Comparison of ENCODE assay signal across 8 cellular contexts in genomic region chr20:2663364-2663886, GRCh38. TPM values are rescaled to one million over a fixed set of nuclear protein-coding genes. Genes with fewer than 3 reads are reported as not detected.
A peak's percentile ranks its signal among the peaks of the same experiment; 100 is the strongest.
DNase-seq lines count a peak whose midpoint lies in the region; ATAC-seq, FAIRE-seq and TF ChIP-seq lines count a peak whose summit lies in the region.

No MANE protein-coding gene starts in this region.

- H3K4me1 ChIP-seq in kidney (ENCODE audit: control insufficient read depth in 1 of 2, insufficient read depth in 1 of 2, low read depth in 1 of 2, low read length in 2 of 2) (peaks cover 0 to 5% of the 10 kb centered on the region in 2 donors), testis (peaks cover 6% of the 10 kb centered on the region)

- H3K4me3 ChIP-seq in kidney (ENCODE audit: low read length in 2 of 2), result peak overlapping the region; percentile 95 to 96
- peak overlapping the region; percentile 74 to 85 for H3K4me3 ChIP-seq in testis

- ATAC-seq in activated naive CD8-positive, alpha-beta T cell treated with anti-CD3 and anti-CD28 coated beads, Interleukin-2, amount 10 ng/mL, durations not matched to agents 7 days and 5 days (ENCODE audit: low read depth), result no peak
- ATAC-seq in HG02884 (IDR thresholded peaks at IDR 0.05; ENCODE audit: unreplicated experiment), result no peak
- ATAC-seq in HG03342 (IDR thresholded peaks at IDR 0.05; ENCODE audit: unreplicated experiment), result no peak

- H3K36me3 ChIP-seq in kidney (ENCODE audit: control insufficient read depth in 1 of 2, insufficient read depth in 2 of 2, low read length in 2 of 2) (peaks cover 18 to 38% of the 10 kb centered on the region in 2 donors), testis (ENCODE audit: low read depth, missing control alignments) (no peaks in the 10 kb centered on the region)

- H3K27ac ChIP-seq in kidney (ENCODE audit: low read depth in 2 of 2, low read length in 2 of 2), result peak overlapping the region in 1 of 2 donors; percentile 59
- H3K27ac ChIP-seq in testis, result peak overlapping the region in 1 of 2 donors; percentile 80

- H3K36me3 Mint-ChIP-seq in T-helper 1 cell treated with Interleukin-12 subunit alpha and Interleukin-12 subunit beta and Interleukin-4 antibody, amounts not matched to agents 30 μg/mL and 1 μg/mL, for 36 hours (ENCODE audit: low read depth), result peaks cover 32% of the 10 kb centered on the region
- H3K36me3 Mint-ChIP-seq in activated naive CD8-positive, alpha-beta T cell treated with anti-CD3 and anti-CD28 coated beads, Interleukin-2, amount 10 ng/mL, durations not matched to agents 7 days and 5 days, result peaks cover 17% of the 10 kb centered on the region

- POLR2A ChIA-PET in activated naive CD8-positive, alpha-beta T cell treated with anti-CD3 and anti-CD28 coated beads, Interleukin-2, amount 10 ng/mL, durations not matched to agents 7 days and 5 days (lab: Charles Lee), result interaction anchor here (0.8 to 7.3 kb wide), 4 partner anchors 10 to 193 kb away, joined by 3 to 86 read pairs (median 12); partner anchors contain the start of genes NOP56 and SNRPB

- 2 to 3% methylated on average over 12 to 13 of the region's 13 CpGs for WGBS in testis, 2 donors

- H3K27me3 ChIP-seq in testis, result no peaks in the 10 kb centered on the region

- DNase-seq in T-helper 1 cell (no peak), kidney (no peak), testis (no peak), NCI-H226 (no peak)
- DNase-seq in activated naive CD8-positive, alpha-beta T cell treated with anti-CD3 and anti-CD28 coated beads, Interleukin-2, amount 10 ng/mL, durations not matched to agents 7 days and 5 days, result no peak

- no peaks in the 10 kb centered on the region for H3K9me3 Mint-ChIP-seq in T-helper 1 cell treated with Interleukin-12 subunit alpha and Interleukin-12 subunit beta and Interleukin-4 antibody, amounts not matched to agents 30 μg/mL and 1 μg/mL, for 36 hours
- no peaks in the 10 kb centered on the region for H3K9me3 Mint-ChIP-seq in activated naive CD8-positive, alpha-beta T cell treated with anti-CD3 and anti-CD28 coated beads, Interleukin-2, amount 10 ng/mL, durations not matched to agents 7 days and 5 days

- no peak for FAIRE-seq in kidney (lab: Jason Lieb, UNC)

- TF ChIP-seq CTCF in kidney (IDR thresholded peaks at IDR 0.05; ENCODE audit: borderline replicate concordance, extremely low read depth, insufficient read depth) (no peak), testis (IDR thresholded peaks at IDR 0.05) (no peak)

- peak overlapping the region; percentile 91 for H3K4me3 Mint-ChIP-seq in T-helper 1 cell treated with Interleukin-12 subunit alpha and Interleukin-12 subunit beta and Interleukin-4 antibody, amounts not matched to agents 30 μg/mL and 1 μg/mL, for 36 hours
- peak overlapping the region; percentile 93 for H3K4me3 Mint-ChIP-seq in activated naive CD8-positive, alpha-beta T cell treated with anti-CD3 and anti-CD28 coated beads, Interleukin-2, amount 10 ng/mL, durations not matched to agents 7 days and 5 days

- peaks cover 4% of the 10 kb centered on the region for H3K27me3 Mint-ChIP-seq in T-helper 1 cell treated with Interleukin-12 subunit alpha and Interleukin-12 subunit beta and Interleukin-4 antibody, amounts not matched to agents 30 μg/mL and 1 μg/mL, for 36 hours (ENCODE audit: low read depth)
- H3K27me3 Mint-ChIP-seq in activated naive CD8-positive, alpha-beta T cell treated with anti-CD3 and anti-CD28 coated beads, Interleukin-2, amount 10 ng/mL, durations not matched to agents 7 days and 5 days, result peaks cover 2% of the 10 kb centered on the region

- peak overlapping the region; percentile 94 for H3K27ac Mint-ChIP-seq in T-helper 1 cell treated with Interleukin-12 subunit alpha and Interleukin-12 subunit beta and Interleukin-4 antibody, amounts not matched to agents 30 μg/mL and 1 μg/mL, for 36 hours
- peak overlapping the region; percentile 96 for H3K27ac Mint-ChIP-seq in activated naive CD8-positive, alpha-beta T cell treated with anti-CD3 and anti-CD28 coated beads, Interleukin-2, amount 10 ng/mL, durations not matched to agents 7 days and 5 days

- TF ChIP-seq POLR2A in testis (IDR thresholded peaks at IDR 0.05), result no peak

- H3K9me3 ChIP-seq in kidney (ENCODE audit: control insufficient read depth in 1 of 2, low read length in 2 of 2), result no peaks in the 10 kb centered on the region
- no peaks in the 10 kb centered on the region for H3K9me3 ChIP-seq in testis

- intact Hi-C loops in kidney (cut with DNase I) (no loop called here), testis (cut with DNase I; ENCODE audit: low total_unique reads) (no loop called here)

- H3K4me1 Mint-ChIP-seq in T-helper 1 cell treated with Interleukin-12 subunit alpha and Interleukin-12 subunit beta and Interleukin-4 antibody, amounts not matched to agents 30 μg/mL and 1 μg/mL, for 36 hours (ENCODE audit: low read depth), result peaks cover 15% of the 10 kb centered on the region
- H3K4me1 Mint-ChIP-seq in activated naive CD8-positive, alpha-beta T cell treated with anti-CD3 and anti-CD28 coated beads, Interleukin-2, amount 10 ng/mL, durations not matched to agents 7 days and 5 days, result peaks cover 22% of the 10 kb centered on the region

- H3K9ac ChIP-seq in kidney (ENCODE audit: low read length in 2 of 2), result peak overlapping the region; percentile 74 to 99

RNA-seq across cellular contexts. Expression of gene IDH3B, which starts 0.6 kb away (rescaled TPM):
- 10 to 100 TPM; 95.8 to 96.7 TPM for total RNA-seq in activated naive CD8-positive, alpha-beta T cell treated with anti-CD3 and anti-CD28 coated beads, Interleukin-2, amount 10 ng/mL, durations not matched to agents 7 days and 5 days
- 77.3 TPM for total RNA-seq in kidney
- polyA plus RNA-seq in kidney (ENCODE audit: insufficient read depth, low read depth, low replicate concordance), result 134 TPM
- 100 to 1,000 TPM; 105 to 123 TPM for total RNA-seq in testis
- 90.6 TPM for polyA plus RNA-seq in testis (ENCODE audit: insufficient read depth, low read depth, low replicate concordance)

RNA-seq across cellular contexts. Expression of gene NOP56, which starts 11.0 kb away (rescaled TPM):
- total RNA-seq in activated naive CD8-positive, alpha-beta T cell treated with anti-CD3 and anti-CD28 coated beads, Interleukin-2, amount 10 ng/mL, durations not matched to agents 7 days and 5 days, result 100 to 1,000 TPM; 322 to 330 TPM
- total RNA-seq in kidney, result 110 TPM
- 68.8 TPM for polyA plus RNA-seq in kidney (ENCODE audit: insufficient read depth, low read depth, low replicate concordance)
- total RNA-seq in testis, result 100 to 1,000 TPM; 110 TPM
- 125 TPM for polyA plus RNA-seq in testis (ENCODE audit: insufficient read depth, low read depth, low replicate concordance)

RNA-seq across cellular contexts. Expression of gene EBF4, which starts 29.2 kb away (rescaled TPM):
- total RNA-seq in activated naive CD8-positive, alpha-beta T cell treated with anti-CD3 and anti-CD28 coated beads, Interleukin-2, amount 10 ng/mL, durations not matched to agents 7 days and 5 days, result 1 to 10 TPM in 1 of 2 experiments, under 1 TPM in 1; 0.99 to 2.4 TPM
- 10.2 TPM for total RNA-seq in kidney
- polyA plus RNA-seq in kidney (ENCODE audit: insufficient read depth, low read depth, low replicate concordance), result 8.8 TPM
- total RNA-seq in testis, result 10 to 100 TPM in 1 of 2 donors, 1 to 10 TPM in 1; 7.4 to 14.2 TPM
- 6.1 TPM for polyA plus RNA-seq in testis (ENCODE audit: insufficient read depth, low read depth, low replicate concordance)
